ENCODE assay signal across 20 cellular contexts in the genomic region with DNA sequence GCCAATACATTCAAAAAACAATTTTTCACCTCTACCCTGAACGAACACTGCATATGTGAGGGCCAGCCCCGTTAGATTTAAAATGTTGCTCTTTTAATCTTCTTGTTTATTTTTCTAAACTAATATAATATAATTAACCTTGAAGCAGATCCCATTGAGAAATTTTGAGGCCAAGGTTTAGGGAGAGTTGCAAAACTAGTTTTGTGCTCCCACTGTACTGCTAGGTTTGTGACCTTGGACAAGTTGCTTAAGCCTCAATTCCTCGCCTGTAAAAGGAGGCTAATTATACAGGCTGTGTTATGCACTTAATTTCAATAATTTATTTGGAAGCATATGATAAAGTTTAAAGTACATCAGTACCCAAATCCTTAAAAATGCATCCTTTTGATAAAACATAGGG. TPM values are rescaled to one million over a fixed set of nuclear protein-coding genes. Genes with fewer than 3 reads are reported as not detected.
DNase-seq lines count a peak whose midpoint lies in the region; ATAC-seq and TF ChIP-seq lines count a peak whose summit lies in the region.
"Had no signal": no experiment of that assay in that cellular context is flagged by ENCODE, and none has a peak within 500 bp of the region (broad histone marks: within the 10 kb centered on the region; RNA-seq: fewer than 3 reads in every experiment).

No MANE protein-coding gene starts in this region.

- no peak for ATAC-seq in activated naive CD8-positive, alpha-beta T cell treated with anti-CD3 and anti-CD28 coated beads, Interleukin-2, amount 50 U/mL, for 24 hours
- ATAC-seq in left lobe of liver (peak; percentile 79), GM18520 (IDR thresholded peaks at IDR 0.05; ENCODE audit: unreplicated experiment) (no peak), HG02973 (IDR thresholded peaks at IDR 0.05; ENCODE audit: unreplicated experiment) (no peak)

- DNase-seq in activated naive CD8-positive, alpha-beta T cell treated with anti-CD3 and anti-CD28 coated beads, Interleukin-2, amount 50 U/mL, for 24 hours: no peak
- DNase-seq in activated naive CD8-positive, alpha-beta T cell treated with anti-CD3 and anti-CD28 coated beads for 36 hours: no peak
- no peak for DNase-seq in activated CD4-positive, alpha-beta memory T cell treated with anti-CD3 and anti-CD28 coated beads for 36 hours
- DNase-seq in left lobe of liver (ENCODE audit: low spot score): no peak
- no peak for DNase-seq in HFFc6
- DNase-seq: Calu3; CD4-positive, CD25-positive, alpha-beta regulatory T cell; DMS79; GOT3; MV-4-11; NCI-H1930; NCI-H2171 treated with DMSO at 0.1 percent for 48 hours; NCI-H446 treated with DMSO at 0.1 percent for 48 hours; NK-92 treated with Interleukin-12 subunit alpha and Interleukin-12 subunit beta, amount 100 ng/mL, for 24 hours; OCI-M1; SHP77 treated with DMSO at 0.1 percent for 48 hours had no signal

- H3K9me3 Mint-ChIP-seq in activated naive CD8-positive, alpha-beta T cell treated with anti-CD3 and anti-CD28 coated beads, Interleukin-2, amount 50 U/mL, for 24 hours: peaks cover 10% of the 10 kb centered on the region
- H3K9me3 Mint-ChIP-seq in activated naive CD8-positive, alpha-beta T cell treated with anti-CD3 and anti-CD28 coated beads for 36 hours: peaks cover 1% of the 10 kb centered on the region
- peaks cover 7% of the 10 kb centered on the region for H3K9me3 Mint-ChIP-seq in activated CD4-positive, alpha-beta memory T cell treated with anti-CD3 and anti-CD28 coated beads for 36 hours
- H3K9me3 Mint-ChIP-seq in HFFc6: no peaks in the 10 kb centered on the region

- intact Hi-C loops in activated CD4-positive, alpha-beta memory T cell treated with anti-CD3 and anti-CD28 coated beads for 36 hours (cut with micrococcal nuclease): loop anchor here (2.0 to 10.0 kb wide), 4 partner anchors 238 to 888 kb away; partner anchors contain the start of gene SERBP1

- H3K36me3 Mint-ChIP-seq in activated naive CD8-positive, alpha-beta T cell treated with anti-CD3 and anti-CD28 coated beads, Interleukin-2, amount 50 U/mL, for 24 hours (ENCODE audit: low read depth): peaks cover 6% of the 10 kb centered on the region
- H3K36me3 Mint-ChIP-seq in activated naive CD8-positive, alpha-beta T cell treated with anti-CD3 and anti-CD28 coated beads for 36 hours: peaks cover 6% of the 10 kb centered on the region
- peaks cover 46% of the 10 kb centered on the region for H3K36me3 Mint-ChIP-seq in activated CD4-positive, alpha-beta memory T cell treated with anti-CD3 and anti-CD28 coated beads for 36 hours
- H3K36me3 Mint-ChIP-seq in HFFc6 (ENCODE audit: low read depth): no peaks in the 10 kb centered on the region
- H3K36me3 Mint-ChIP-seq: CD4-positive, CD25-positive, alpha-beta regulatory T cell had no signal

- H3K4me1 Mint-ChIP-seq in activated naive CD8-positive, alpha-beta T cell treated with anti-CD3 and anti-CD28 coated beads, Interleukin-2, amount 50 U/mL, for 24 hours: peaks cover 85% of the 10 kb centered on the region
- H3K4me1 Mint-ChIP-seq in activated naive CD8-positive, alpha-beta T cell treated with anti-CD3 and anti-CD28 coated beads for 36 hours: peaks cover 56% of the 10 kb centered on the region
- H3K4me1 Mint-ChIP-seq in activated CD4-positive, alpha-beta memory T cell treated with anti-CD3 and anti-CD28 coated beads for 36 hours (ENCODE audit: low read depth): peaks cover 68% of the 10 kb centered on the region
- no peaks in the 10 kb centered on the region for H3K4me1 Mint-ChIP-seq in HFFc6 (ENCODE audit: low read depth)

- no peaks in the 10 kb centered on the region for H3K27me3 Mint-ChIP-seq in activated naive CD8-positive, alpha-beta T cell treated with anti-CD3 and anti-CD28 coated beads, Interleukin-2, amount 50 U/mL, for 24 hours
- peaks cover 3% of the 10 kb centered on the region for H3K27me3 Mint-ChIP-seq in activated naive CD8-positive, alpha-beta T cell treated with anti-CD3 and anti-CD28 coated beads for 36 hours
- peaks cover 8% of the 10 kb centered on the region for H3K27me3 Mint-ChIP-seq in activated CD4-positive, alpha-beta memory T cell treated with anti-CD3 and anti-CD28 coated beads for 36 hours
- peaks cover 10% of the 10 kb centered on the region for H3K27me3 Mint-ChIP-seq in HFFc6 (ENCODE audit: insufficient read depth)
- H3K27me3 Mint-ChIP-seq: CD4-positive, CD25-positive, alpha-beta regulatory T cell had no signal

- no peak for TF ChIP-seq CTCF in HFFc6 (IDR thresholded peaks at IDR 0.05)

- peak overlapping the region; percentile 26 for H3K4me3 Mint-ChIP-seq in activated naive CD8-positive, alpha-beta T cell treated with anti-CD3 and anti-CD28 coated beads, Interleukin-2, amount 50 U/mL, for 24 hours
- no peak overlapping the region for H3K4me3 Mint-ChIP-seq in activated naive CD8-positive, alpha-beta T cell treated with anti-CD3 and anti-CD28 coated beads for 36 hours
- H3K4me3 Mint-ChIP-seq in activated CD4-positive, alpha-beta memory T cell treated with anti-CD3 and anti-CD28 coated beads for 36 hours: peak overlapping the region; percentile 74
- H3K4me3 Mint-ChIP-seq in HFFc6: no peak overlapping the region

- no peak overlapping the region for H3K27ac Mint-ChIP-seq in activated naive CD8-positive, alpha-beta T cell treated with anti-CD3 and anti-CD28 coated beads, Interleukin-2, amount 50 U/mL, for 24 hours
- no peak overlapping the region for H3K27ac Mint-ChIP-seq in activated naive CD8-positive, alpha-beta T cell treated with anti-CD3 and anti-CD28 coated beads for 36 hours
- H3K27ac Mint-ChIP-seq in activated CD4-positive, alpha-beta memory T cell treated with anti-CD3 and anti-CD28 coated beads for 36 hours: peak overlapping the region; percentile 99
- no peak overlapping the region for H3K27ac Mint-ChIP-seq in HFFc6

- CTCF ChIA-PET in activated CD4-positive, alpha-beta memory T cell treated with anti-CD3 and anti-CD28 coated beads for 36 hours (lab: Charles Lee): interaction anchor here (0.5 to 3.6 kb wide), 3 partner anchors 8 to 92 kb away, joined by 3 to 30 read pairs (median 3); no protein-coding TSS in a partner anchor

- POLR2A ChIA-PET in activated CD4-positive, alpha-beta memory T cell treated with anti-CD3 and anti-CD28 coated beads for 36 hours (lab: Charles Lee): interaction anchor here (1.5 to 3.2 kb wide), 4 partner anchors 12 to 169 kb away, joined by 3 to 48 read pairs (median 18); no protein-coding TSS in a partner anchor

RNA-seq across cellular contexts. Expression of gene IL23R, which starts 3.7 kb away (rescaled TPM):
- under 1 TPM in 1 of 2 experiments, not detected in 1; 0.08 TPM for total RNA-seq in activated naive CD8-positive, alpha-beta T cell treated with anti-CD3 and anti-CD28 coated beads for 36 hours
- 10 to 100 TPM; 16.8 to 17.7 TPM for total RNA-seq in activated CD4-positive, alpha-beta memory T cell treated with anti-CD3 and anti-CD28 coated beads for 36 hours
- total RNA-seq in left lobe of liver: 0.10 TPM
- not detected for total RNA-seq in HFFc6 (2021; fragmentation: NEBNext Ultra II Directional; extraction: Animal tissue kit (Norgen Biotek cat#: 25700))
- total RNA-seq: Calu3; CD4-positive, CD25-positive, alpha-beta regulatory T cell; RPMI7951 had no signal

RNA-seq across cellular contexts. Expression of gene C1orf141, which starts 35.2 kb away (rescaled TPM):
- not detected for total RNA-seq in activated naive CD8-positive, alpha-beta T cell treated with anti-CD3 and anti-CD28 coated beads for 36 hours
- 1 to 10 TPM in 1 of 2 experiments, under 1 TPM in 1; 0.70 to 1.2 TPM for total RNA-seq in activated CD4-positive, alpha-beta memory T cell treated with anti-CD3 and anti-CD28 coated beads for 36 hours
- total RNA-seq in left lobe of liver: not detected
- not detected for total RNA-seq in HFFc6 (2021; fragmentation: NEBNext Ultra II Directional; extraction: Animal tissue kit (Norgen Biotek cat#: 25700))
- total RNA-seq: Calu3; CD4-positive, CD25-positive, alpha-beta regulatory T cell; K562; RPMI7951 had no signal

Comparison
In these comparisons a context has a peak if more than half of its experiments do, and no peak if none do; other contexts are left out.
1. H3K4me3 Mint-ChIP-seq: peak in activated naive CD8-positive, alpha-beta T cell treated with anti-CD3 and anti-CD28 coated beads, Interleukin-2, amount 50 U/mL, for 24 hours (single experiment) and activated CD4-positive, alpha-beta memory T cell treated with anti-CD3 and anti-CD28 coated beads for 36 hours (single experiment); none in activated naive CD8-positive, alpha-beta T cell treated with anti-CD3 and anti-CD28 coated beads for 36 hours (single experiment) and HFFc6 (single experiment).
2. RNA of gene IL23R, which starts 3.7 kb away (total RNA-seq): 16.8 to 17.7 TPM in activated CD4-positive, alpha-beta memory T cell treated with anti-CD3 and anti-CD28 coated beads for 36 hours; 0.10 TPM in left lobe of liver (single experiment), 0.08 TPM in activated naive CD8-positive, alpha-beta T cell treated with anti-CD3 and anti-CD28 coated beads for 36 hours and not detected in HFFc6; every median in the first group is over 10 times any median in the second.